Comparison of ENCODE assay signal across 16 cellular contexts in genomic region chr12:13573698-13574321, GRCh38.
DNase-seq lines count a peak whose midpoint lies in the region; ATAC-seq and TF ChIP-seq lines count a peak whose summit lies in the region.
"Had no signal": no experiment of that assay in that cellular context is flagged by ENCODE, and none has a peak within 500 bp of the region (broad histone marks: within the 10 kb centered on the region; RNA-seq: fewer than 3 reads in every experiment).

No MANE protein-coding gene starts in this region.

- TF ChIP-seq CTCF in foreskin fibroblast (IDR thresholded peaks at IDR 0.05; ENCODE audit: low read depth, low read length) (no peak), nephron progenitor cell (IDR thresholded peaks at IDR 0.05) (no peak)

- no peak overlapping the region for H3K27ac Mint-ChIP-seq in nephron progenitor cell
- H3K27ac Mint-ChIP-seq: activated CD4-positive, alpha-beta T cell treated with anti-CD3 and anti-CD28 coated beads, Interleukin-2, amount 10 ng/mL, durations not matched to agents 24 days and 14 days; dendritic cell treated with granulocyte-macrophage colony-stimulating factor and Interleukin-4, amounts not matched to agents 40 ng/mL and 50 ng/mL, for 4 days had no signal

- H3K4me1 Mint-ChIP-seq in nephron progenitor cell = no peaks in the 10 kb centered on the region
- H3K4me1 Mint-ChIP-seq: activated CD4-positive, alpha-beta T cell treated with anti-CD3 and anti-CD28 coated beads, Interleukin-2, amount 10 ng/mL, durations not matched to agents 24 days and 14 days had no signal

- no peak overlapping the region for H3K4me3 ChIP-seq in foreskin fibroblast (ENCODE audit: low read depth in 1 of 2, low read length in 2 of 2)
- H3K4me3 ChIP-seq: SK-N-MC had no signal

- ATAC-seq in HG02763 (IDR thresholded peaks at IDR 0.05; ENCODE audit: unreplicated experiment) = no peak

- H3K36me3 Mint-ChIP-seq in nephron progenitor cell (ENCODE audit: low read depth) = no peaks in the 10 kb centered on the region

- DNase-seq in NOMO-1 treated with DMSO at 0.1 percent for 48 hours (lab: John Stamatoyannopoulos, UW; ENCODE audit: unreplicated experiment) (peak; percentile 27), NOMO-1 treated with dmso at 0.1 percent for 144 hours (lab: John Stamatoyannopoulos, UW; ENCODE audit: unreplicated experiment) (no peak), SW 1271 (lab: John Stamatoyannopoulos, UW) (peak; percentile 37 to 44), foreskin fibroblast (peak; percentile 80 to 84), NCI-H1417 (lab: John Stamatoyannopoulos, UW) (no peak), nephron progenitor cell (no peak)
- DNase-seq in activated CD8-positive, alpha-beta memory T cell treated with anti-CD3 and anti-CD28 coated beads, Interleukin-2, amount 50 U/mL, for 48 hours = no peak
- DNase-seq: activated CD4-positive, alpha-beta T cell treated with anti-CD3 and anti-CD28 coated beads, Interleukin-2, amount 10 ng/mL, durations not matched to agents 24 days and 14 days; activated gamma-delta T cell treated with Interleukin-2 at 50 U/mL for 16 hours; GDM1; hippocampal formation; KBM-7; NCI-H446 treated with DMSO at 0.1 percent for 48 hours had no signal

- H3K27me3 Mint-ChIP-seq in nephron progenitor cell (ENCODE audit: low read depth, poor library complexity) = no peaks in the 10 kb centered on the region
- H3K27me3 Mint-ChIP-seq: dendritic cell treated with granulocyte-macrophage colony-stimulating factor and Interleukin-4, amounts not matched to agents 40 ng/mL and 50 ng/mL, for 4 days had no signal

- H3K9me3 Mint-ChIP-seq in nephron progenitor cell = no peaks in the 10 kb centered on the region
- H3K9me3 Mint-ChIP-seq: activated CD4-positive, alpha-beta T cell treated with anti-CD3 and anti-CD28 coated beads, Interleukin-2, amount 10 ng/mL, durations not matched to agents 24 days and 14 days; dendritic cell treated with granulocyte-macrophage colony-stimulating factor and Interleukin-4, amounts not matched to agents 40 ng/mL and 50 ng/mL, for 4 days had no signal

- H3K4me3 Mint-ChIP-seq in nephron progenitor cell = no peak overlapping the region
- H3K4me3 Mint-ChIP-seq: activated CD4-positive, alpha-beta T cell treated with anti-CD3 and anti-CD28 coated beads, Interleukin-2, amount 10 ng/mL, durations not matched to agents 24 days and 14 days; dendritic cell treated with granulocyte-macrophage colony-stimulating factor and Interleukin-4, amounts not matched to agents 40 ng/mL and 50 ng/mL, for 4 days had no signal

Comparison
In these comparisons a context has a peak if more than half of its experiments do, and no peak if none do; other contexts are left out.
1. DNase-seq: peak in NOMO-1 treated with DMSO at 0.1 percent for 48 hours (single experiment), SW 1271 (2 of 2) and foreskin fibroblast (2 of 2); none in NOMO-1 treated with dmso at 0.1 percent for 144 hours (single experiment), activated CD8-positive, alpha-beta memory T cell treated with anti-CD3 and anti-CD28 coated beads, Interleukin-2, amount 50 U/mL, for 48 hours (single experiment), NCI-H1417 (0 of 3) and nephron progenitor cell (single experiment).